ENCODE assay signal across 1 cellular context in genomic region chr10:118027397-118027796, GRCh38.
TF ChIP-seq lines count a peak whose summit lies in the region.

No MANE protein-coding gene starts in this region.

TF ChIP-seq in SK-N-SH, 30 proteins besides CTCF, POLR2A, EP300 and RAD21 (continued from another document):
- TF ChIP-seq USF1 (IDR thresholded peaks at IDR 0.05; ENCODE audit: borderline replicate concordance, low read depth): no peak
- TF ChIP-seq IRF3 (IDR thresholded peaks at IDR 0.05; ENCODE audit: low read depth, low read length): no peak
- no peak for TF ChIP-seq FOXM1 (IDR thresholded peaks at IDR 0.05; ENCODE audit: low read depth)
- no peak for TF ChIP-seq RCOR1 (IDR thresholded peaks at IDR 0.05; ENCODE audit: low read length)
- TF ChIP-seq EZH2phosphoT487 (IDR thresholded peaks at IDR 0.05; ENCODE audit: borderline replicate concordance, low read depth): no peak
- no peak for TF ChIP-seq TCF12 (IDR thresholded peaks at IDR 0.05)
- TF ChIP-seq GABPA (IDR thresholded peaks at IDR 0.05; ENCODE audit: low read depth): no peak
- no peak for TF ChIP-seq TEAD4 (IDR thresholded peaks at IDR 0.05; ENCODE audit: borderline replicate concordance, insufficient read depth)
